Comparison of ENCODE assay signal across 19 cellular contexts in the genomic region with DNA sequence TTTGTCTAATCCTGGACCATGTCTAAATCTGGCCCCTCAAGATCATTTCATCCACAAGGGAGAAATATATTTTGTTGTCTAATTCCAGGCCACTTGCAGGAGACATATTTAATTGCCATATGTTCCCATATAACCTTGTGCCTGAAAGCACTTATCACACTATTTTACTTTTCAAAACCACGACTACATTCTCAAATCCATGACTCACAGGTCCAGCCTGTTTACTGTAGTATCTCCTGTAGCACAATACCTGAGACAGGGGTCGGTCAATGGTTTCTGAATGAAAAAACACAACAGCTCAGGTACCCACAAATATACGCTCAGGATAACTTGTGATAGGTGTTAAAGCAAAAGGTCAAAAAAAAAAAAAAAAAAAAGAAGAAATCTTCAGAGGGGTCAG.
A peak's percentile ranks its signal among the peaks of the same experiment; 100 is the strongest.
DNase-seq lines count a peak whose midpoint lies in the region; ATAC-seq and TF ChIP-seq lines count a peak whose summit lies in the region.
"Had no signal": no experiment of that assay in that cellular context is flagged by ENCODE, and none has a peak within 500 bp of the region (broad histone marks: within the 10 kb centered on the region; RNA-seq: fewer than 3 reads in every experiment).

No MANE protein-coding gene starts in this region.

- peaks cover 9% of the 10 kb centered on the region for H3K36me3 ChIP-seq in RWPE2 (ENCODE audit: low read depth)
- no peaks in the 10 kb centered on the region for H3K36me3 ChIP-seq in ascending aorta
- H3K36me3 ChIP-seq: esophagus squamous epithelium had no signal

- H3K4me1 Mint-ChIP-seq in stimulated activated naive B cell treated with anti-CD40 and anti-IgM and Interleukin-4, amounts not matched to agents 10 μg/mL and 1 μg/mL and 100 μg/mL, for 72 hours = no peaks in the 10 kb centered on the region

- no peak overlapping the region for H3K4me3 Mint-ChIP-seq in stimulated activated naive B cell treated with anti-CD40 and anti-IgM and Interleukin-4, amounts not matched to agents 10 μg/mL and 1 μg/mL and 100 μg/mL, for 72 hours
- H3K4me3 Mint-ChIP-seq: activated T-helper 1 cell treated with anti-CD3 and anti-CD28 coated beads, Interleukin-12 subunit alpha, Interleukin-12 subunit beta, Interleukin-2, Interleukin-4 antibody, amounts not matched to agents 30 ng/mL and 10 ng/mL and 1 ng/mL, durations not matched to agents 14 hours and 24 hours and 36 hours had no signal

- H3K27ac ChIP-seq in RWPE2 (ENCODE audit: poor library complexity, severe bottlenecking) (no peak overlapping the region), ascending aorta (peak overlapping the region in 1 of 2 donors; percentile 55)
- H3K27ac ChIP-seq: lower lobe of right lung, upper lobe of right lung had no signal

- no peak overlapping the region for H3K27ac Mint-ChIP-seq in stimulated activated naive B cell treated with anti-CD40 and anti-IgM and Interleukin-4, amounts not matched to agents 10 μg/mL and 1 μg/mL and 100 μg/mL, for 72 hours

- intact Hi-C loops in ascending aorta (cut with DNase I) = loop anchor here (2.0 to 5.0 kb wide), 2 partner anchors 62 to 114 kb away; a partner anchor contains a TSS

- H3K27me3 Mint-ChIP-seq in stimulated activated naive B cell treated with anti-CD40 and anti-IgM and Interleukin-4, amounts not matched to agents 10 μg/mL and 1 μg/mL and 100 μg/mL, for 72 hours = no peaks in the 10 kb centered on the region

- DNase-seq in ELF-1 (ENCODE audit: low read depth, low spot score) (peak; percentile 3), RWPE2 (ENCODE audit: low spot score) (no peak), fibroblast of villous mesenchyme (ENCODE audit: low read depth) (peak; percentile 53), renal cortical epithelial cell (ENCODE audit: low read depth) (peak; percentile 71), ascending aorta (ENCODE audit: low spot score in 2 of 2) (no peak), KG1 (lab: John Stamatoyannopoulos, UW) (no peak), foreskin melanocyte (no peak)
- DNase-seq in stimulated activated naive B cell treated with anti-CD40 and anti-IgM and Interleukin-4, amounts not matched to agents 10 μg/mL and 1 μg/mL and 100 μg/mL, for 72 hours = no peak
- DNase-seq: amniotic stem cell; DMS79; esophagus squamous epithelium; KBM-7; lower lobe of right lung; NCI-H1436; NCI-H510A; right cardiac atrium; stimulated activated CD8-positive, alpha-beta memory T cell treated with anti-CD3 and anti-CD28 coated beads, Interleukin-4, amount 100 ng/mL, for 48 hours; upper lobe of right lung had no signal

- peaks cover 2 to 4% of the 10 kb centered on the region in 2 donors for H3K36me3 Mint-ChIP-seq in stimulated activated naive B cell treated with anti-CD40 and anti-IgM and Interleukin-4, amounts not matched to agents 10 μg/mL and 1 μg/mL and 100 μg/mL, for 72 hours

- H3K4me1 ChIP-seq in RWPE2 (ENCODE audit: insufficient read depth, poor library complexity, severe bottlenecking) (peaks cover 11% of the 10 kb centered on the region), ascending aorta (peaks cover 5 to 42% of the 10 kb centered on the region in 2 donors)

- no peak for TF ChIP-seq CTCF in RWPE2 (IDR thresholded peaks at IDR 0.05; ENCODE audit: poor library complexity, severe bottlenecking)
- no peak for TF ChIP-seq CTCF in fibroblast of villous mesenchyme (IDR thresholded peaks at IDR 0.05; ENCODE audit: insufficient read depth, low read depth, low read length)
- no peak for TF ChIP-seq CTCF in ascending aorta (IDR thresholded peaks at IDR 0.05)

- H3K4me3 ChIP-seq in RWPE2 (ENCODE audit: severe bottlenecking) = no peak overlapping the region
- H3K4me3 ChIP-seq in fibroblast of villous mesenchyme (ENCODE audit: low read depth, low read length) = no peak overlapping the region
- H3K4me3 ChIP-seq in ascending aorta = no peak overlapping the region
- H3K4me3 ChIP-seq: esophagus squamous epithelium, lower lobe of right lung, upper lobe of right lung had no signal

- H3K9me3 ChIP-seq in RWPE2 (ENCODE audit: severe bottlenecking) = no peaks in the 10 kb centered on the region
- H3K9me3 ChIP-seq in ascending aorta = no peaks in the 10 kb centered on the region
- H3K9me3 ChIP-seq: esophagus squamous epithelium, lower lobe of right lung, upper lobe of right lung had no signal

- H3K9me3 Mint-ChIP-seq in stimulated activated naive B cell treated with anti-CD40 and anti-IgM and Interleukin-4, amounts not matched to agents 10 μg/mL and 1 μg/mL and 100 μg/mL, for 72 hours = peaks cover 0 to 2% of the 10 kb centered on the region in 2 donors
- H3K9me3 Mint-ChIP-seq: activated T-helper 1 cell treated with anti-CD3 and anti-CD28 coated beads, Interleukin-12 subunit alpha, Interleukin-12 subunit beta, Interleukin-2, Interleukin-4 antibody, amounts not matched to agents 30 ng/mL and 10 ng/mL and 1 ng/mL, durations not matched to agents 14 hours and 24 hours and 36 hours had no signal

- peak; percentile 30; the same call in 1 of the 3 replicates for ATAC-seq in RWPE2 (ENCODE audit: low read depth)
- no peak for ATAC-seq in stimulated activated naive B cell treated with anti-CD40 and anti-IgM and Interleukin-4, amounts not matched to agents 10 μg/mL and 1 μg/mL and 100 μg/mL, for 72 hours (replicated peaks)
- ATAC-seq: lower lobe of right lung, right cardiac atrium, upper lobe of right lung had no signal

- H3K27me3 ChIP-seq in RWPE2 (ENCODE audit: insufficient read depth, poor library complexity, severe bottlenecking) (no peaks in the 10 kb centered on the region), ascending aorta (no peaks in the 10 kb centered on the region)
- H3K27me3 ChIP-seq: esophagus squamous epithelium, upper lobe of right lung had no signal

Comparison
In these comparisons a context has a peak if more than half of its experiments do, and no peak if none do; other contexts are left out.
1. DNase-seq: peak in ELF-1 (single experiment), fibroblast of villous mesenchyme (single experiment) and renal cortical epithelial cell (single experiment); none in RWPE2 (single experiment), stimulated activated naive B cell treated with anti-CD40 and anti-IgM and Interleukin-4, amounts not matched to agents 10 μg/mL and 1 μg/mL and 100 μg/mL, for 72 hours (single experiment), ascending aorta (0 of 2), KG1 (single experiment) and foreskin melanocyte (single experiment).